14 cellular contexts compared by ENCODE assay signal in genomic region chr12:93397412-93397811, GRCh38.
"Had no signal": no experiment of that assay in that cellular context is flagged by ENCODE, and none has a peak within 500 bp of the region (broad histone marks: within the 10 kb centered on the region; RNA-seq: fewer than 3 reads in every experiment).

No MANE protein-coding gene starts in this region.

- H3K4me1 ChIP-seq: colonic mucosa, foreskin keratinocyte had no signal

- H3K9me3 ChIP-seq: colonic mucosa, heart right ventricle, right atrium auricular region had no signal

- ATAC-seq: foreskin keratinocyte; left ventricle myocardium superior; natural killer cell treated with Interleukin-12 subunit alpha and Interleukin-12 subunit beta and Interleukin-15 and Interleukin-18, amount 100 ng/mL, for 72 hours had no signal

- H3K27me3 ChIP-seq: colonic mucosa, foreskin keratinocyte, heart right ventricle, right atrium auricular region had no signal

- H3K27ac ChIP-seq: colonic mucosa, foreskin keratinocyte, parathyroid adenoma had no signal

- H3K4me3 ChIP-seq: colonic mucosa, heart right ventricle, lung, right atrium auricular region, smooth muscle cell had no signal

- DNase-seq: cerebellar nuclear complex; colonic mucosa; foreskin keratinocyte; heart right ventricle; islet precursor cell; left ventricle myocardium superior; occipital lobe; stimulated activated CD4-positive, alpha-beta T cell treated with anti-CD3 and anti-CD28 coated beads, Interleukin-2, amount 100 ng/mL, for 48 hours; stimulated activated naive CD4-positive, alpha-beta T cell treated with Interleukin-2 at 50 U/mL for 16 hours had no signal

- H3K36me3 ChIP-seq: colonic mucosa had no signal
